ENCODE assay signal across 23 cellular contexts in the genomic region with DNA sequence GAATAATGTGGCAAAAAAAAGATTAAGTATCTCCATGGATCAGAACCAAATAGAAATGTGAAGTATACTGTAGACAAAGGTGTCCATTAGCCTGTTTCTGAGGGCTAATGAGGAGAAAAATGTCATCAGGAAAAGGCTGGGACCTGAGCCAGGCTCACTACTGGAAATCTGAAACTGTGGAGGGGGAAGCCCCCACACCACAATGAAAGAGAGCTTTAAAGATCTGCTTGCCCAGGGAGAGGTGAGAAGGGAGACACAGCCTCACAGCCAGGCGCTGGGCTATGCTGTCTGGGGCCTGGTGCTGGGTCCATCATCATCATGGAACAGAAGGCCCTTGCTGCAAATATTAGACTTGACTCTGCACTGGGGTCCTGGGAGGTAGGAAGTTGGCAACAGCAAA.
"Had no signal": no experiment of that assay in that cellular context is flagged by ENCODE, and none has a peak within 500 bp of the region (broad histone marks: within the 10 kb centered on the region; RNA-seq: fewer than 3 reads in every experiment).

No MANE protein-coding gene starts in this region.

- DNase-seq: activated B cell treated with CpG ODN at 0.5 μM for 24 hours; activated CD4-positive, alpha-beta T cell treated with anti-CD3 and anti-CD28 coated beads for 48 hours; activated CD8-positive, alpha-beta T cell treated with anti-CD3 and anti-CD28 coated beads, Interleukin-2, amount 10 ng/mL, durations not matched to agents 7 days and 5 days; activated naive CD4-positive, alpha-beta T cell treated with Interleukin-2 at 50 U/mL for 16 hours; activated naive CD8-positive, alpha-beta T cell treated with anti-CD3 and anti-CD28 coated beads, Interleukin-2, amount 50 U/mL, for 24 hours; activated T-cell treated with anti-CD3 and anti-CD28 coated beads, Interleukin-2, amount 50 U/mL, for 24 hours; anterior cingulate cortex; brain microvascular endothelial cell; central memory CD4-positive, alpha-beta T cell; endodermal cell; foreskin melanocyte; left lung; mammary epithelial cell; stimulated activated CD4-positive, alpha-beta T cell treated with anti-CD3 and anti-CD28 coated beads, Interleukin-12 subunit alpha, Interleukin-12 subunit beta, amount 100 ng/mL, for 4 hours; stimulated activated CD4-positive, alpha-beta T cell treated with anti-CD3 and anti-CD28 coated beads, Interleukin-1b, Interleukin-23, amount 100 ng/mL, for 48 hours; stimulated activated CD8-positive, alpha-beta memory T cell treated with anti-CD3 and anti-CD28 coated beads, Interleukin-4, amount 100 ng/mL, for 48 hours; stimulated activated naive CD4-positive, alpha-beta T cell treated with Interleukin-2 at 50 U/mL for 16 hours; T-helper 9 cell; transverse colon had no signal

- H3K4me1 ChIP-seq: transverse colon had no signal

- H3K27ac ChIP-seq: brain microvascular endothelial cell, left lung, transverse colon, vagina had no signal

- H3K27ac Mint-ChIP-seq: activated B cell treated with CpG ODN at 0.5 μM for 24 hours; activated naive CD8-positive, alpha-beta T cell treated with anti-CD3 and anti-CD28 coated beads, Interleukin-2, amount 50 U/mL, for 24 hours; activated T-cell treated with anti-CD3 and anti-CD28 coated beads, Interleukin-2, amount 50 U/mL, for 24 hours; activated T-helper 2 cell treated with anti-CD3 and anti-CD28 coated beads, Interferon-gamma antibody, Interleukin-2, Interleukin-4, amounts not matched to agents 10 μg/mL and 5 μg/mL and 100 μg/mL, durations not matched to agents 14 hours and 24 hours and 36 hours; endodermal cell; progenitor cell of endocrine pancreas had no signal

- ATAC-seq: activated CD8-positive, alpha-beta T cell treated with anti-CD3 and anti-CD28 coated beads, Interleukin-2, amount 10 ng/mL, durations not matched to agents 7 days and 5 days; activated naive CD8-positive, alpha-beta T cell treated with anti-CD3 and anti-CD28 coated beads, Interleukin-2, amount 50 U/mL, for 24 hours; left lung had no signal

- H3K27me3 Mint-ChIP-seq: activated B cell treated with CpG ODN at 0.5 μM for 24 hours; activated naive CD8-positive, alpha-beta T cell treated with anti-CD3 and anti-CD28 coated beads, Interleukin-2, amount 50 U/mL, for 24 hours; activated T-cell treated with anti-CD3 and anti-CD28 coated beads, Interleukin-2, amount 50 U/mL, for 24 hours; progenitor cell of endocrine pancreas had no signal

- H3K9me3 ChIP-seq: left lung, transverse colon, vagina had no signal

- H3K4me3 ChIP-seq: left lung, transverse colon, vagina had no signal

- H3K4me3 Mint-ChIP-seq: activated B cell treated with CpG ODN at 0.5 μM for 24 hours; activated CD8-positive, alpha-beta T cell treated with anti-CD3 and anti-CD28 coated beads, Interleukin-2, amount 10 ng/mL, durations not matched to agents 7 days and 5 days; activated naive CD8-positive, alpha-beta T cell treated with anti-CD3 and anti-CD28 coated beads, Interleukin-2, amount 50 U/mL, for 24 hours; activated T-cell treated with anti-CD3 and anti-CD28 coated beads, Interleukin-2, amount 50 U/mL, for 24 hours; endodermal cell; neural crest cell had no signal

- H3K27me3 ChIP-seq: brain microvascular endothelial cell, left lung, transverse colon, vagina had no signal

- H3K9me3 Mint-ChIP-seq: activated B cell treated with CpG ODN at 0.5 μM for 24 hours; activated naive CD8-positive, alpha-beta T cell treated with anti-CD3 and anti-CD28 coated beads, Interleukin-2, amount 50 U/mL, for 24 hours; activated T-cell treated with anti-CD3 and anti-CD28 coated beads, Interleukin-2, amount 50 U/mL, for 24 hours; activated T-helper 2 cell treated with anti-CD3 and anti-CD28 coated beads, Interferon-gamma antibody, Interleukin-2, Interleukin-4, amounts not matched to agents 10 μg/mL and 5 μg/mL and 100 μg/mL, durations not matched to agents 14 hours and 24 hours and 36 hours; endodermal cell; neural crest cell had no signal

- H3K36me3 ChIP-seq: brain microvascular endothelial cell, left lung, transverse colon, vagina had no signal
